Comparison of ENCODE assay signal across 1 cellular context in genomic region chr6:36063318-36063717, GRCh38.
A peak's percentile ranks its signal among the peaks of the same experiment; 100 is the strongest.
TF ChIP-seq lines count a peak whose summit lies in the region.

No MANE protein-coding gene starts in this region.

TF ChIP-seq in HepG2, 621 proteins besides CTCF, POLR2A, EP300 and RAD21 (continued from another document and continues in another):
- TF ChIP-seq, protein P1, sequence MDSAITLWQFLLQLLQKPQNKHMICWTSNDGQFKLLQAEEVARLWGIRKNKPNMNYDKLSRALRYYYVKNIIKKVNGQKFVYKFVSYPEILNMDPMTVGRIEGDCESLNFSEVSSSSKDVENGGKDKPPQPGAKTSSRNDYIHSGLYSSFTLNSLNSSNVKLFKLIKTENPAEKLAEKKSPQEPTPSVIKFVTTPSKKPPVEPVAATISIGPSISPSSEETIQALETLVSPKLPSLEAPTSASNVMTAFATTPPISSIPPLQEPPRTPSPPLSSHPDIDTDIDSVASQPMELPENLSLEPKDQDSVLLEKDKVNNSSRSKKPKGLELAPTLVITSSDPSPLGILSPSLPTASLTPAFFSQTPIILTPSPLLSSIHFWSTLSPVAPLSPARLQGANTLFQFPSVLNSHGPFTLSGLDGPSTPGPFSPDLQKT (CRISPR knock-in tag; IDR thresholded peaks at IDR 0.05; ENCODE audit: borderline replicate concordance) = no peak
- TF ChIP-seq NCOR1 (IDR thresholded peaks at IDR 0.05; ENCODE audit: borderline replicate concordance, low read length) (0 out of 2 replicates have a peak, but pooled peaks have one; percentile 37), MAZ (IDR thresholded peaks at IDR 0.05; ENCODE audit: borderline replicate concordance, low read depth, low read length) (no peak), MAZ (CRISPR knock-in tag; IDR thresholded peaks at IDR 0.05; ENCODE audit: low read depth) (no peak), AHR (CRISPR knock-in tag; IDR thresholded peaks at IDR 0.05) (no peak), SNAPC2 (CRISPR knock-in tag; IDR thresholded peaks at IDR 0.05) (no peak), KLF15 (CRISPR knock-in tag; IDR thresholded peaks at IDR 0.05; ENCODE audit: borderline replicate concordance) (no peak), KDM5A (IDR thresholded peaks at IDR 0.05; ENCODE audit: borderline replicate concordance, low read length) (no peak), HNF1A (IDR thresholded peaks at IDR 0.05; ENCODE audit: low read depth) (0 out of 2 replicates have a peak, but pooled peaks have one; percentile 43), HNF1A (CRISPR knock-in tag; IDR thresholded peaks at IDR 0.05; ENCODE audit: borderline replicate concordance) (no peak), SALL1 (CRISPR knock-in tag; IDR thresholded peaks at IDR 0.05) (peak; percentile 92), RNF219 (CRISPR knock-in tag; IDR thresholded peaks at IDR 0.05) (no peak), NRL (CRISPR knock-in tag; IDR thresholded peaks at IDR 0.05; ENCODE audit: borderline replicate concordance) (no peak), ZNF501 (CRISPR knock-in tag; IDR thresholded peaks at IDR 0.05) (no peak), CEBPG (CRISPR knock-in tag; IDR thresholded peaks at IDR 0.05) (peak; percentile 97), RFXAP (CRISPR knock-in tag; IDR thresholded peaks at IDR 0.05; ENCODE audit: borderline replicate concordance) (no peak), MED8 (CRISPR knock-in tag; IDR thresholded peaks at IDR 0.05; ENCODE audit: insufficient replicate concordance) (no peak), ZUFSP (CRISPR knock-in tag; IDR thresholded peaks at IDR 0.05; ENCODE audit: borderline replicate concordance) (no peak), JUND (CRISPR knock-in tag; IDR thresholded peaks at IDR 0.05) (no peak), TIGD3 (CRISPR knock-in tag; IDR thresholded peaks at IDR 0.05; ENCODE audit: borderline replicate concordance) (no peak)
- TF ChIP-seq, protein P2, sequence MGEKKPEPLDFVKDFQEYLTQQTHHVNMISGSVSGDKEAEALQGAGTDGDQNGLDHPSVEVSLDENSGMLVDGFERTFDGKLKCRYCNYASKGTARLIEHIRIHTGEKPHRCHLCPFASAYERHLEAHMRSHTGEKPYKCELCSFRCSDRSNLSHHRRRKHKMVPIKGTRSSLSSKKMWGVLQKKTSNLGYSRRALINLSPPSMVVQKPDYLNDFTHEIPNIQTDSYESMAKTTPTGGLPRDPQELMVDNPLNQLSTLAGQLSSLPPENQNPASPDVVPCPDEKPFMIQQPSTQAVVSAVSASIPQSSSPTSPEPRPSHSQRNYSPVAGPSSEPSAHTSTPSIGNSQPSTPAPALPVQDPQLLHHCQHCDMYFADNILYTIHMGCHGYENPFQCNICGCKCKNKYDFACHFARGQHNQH (CRISPR knock-in tag; IDR thresholded peaks at IDR 0.05) = peak; percentile 69; the same call in 1 of the 2 replicates
- TF ChIP-seq, protein P3, sequence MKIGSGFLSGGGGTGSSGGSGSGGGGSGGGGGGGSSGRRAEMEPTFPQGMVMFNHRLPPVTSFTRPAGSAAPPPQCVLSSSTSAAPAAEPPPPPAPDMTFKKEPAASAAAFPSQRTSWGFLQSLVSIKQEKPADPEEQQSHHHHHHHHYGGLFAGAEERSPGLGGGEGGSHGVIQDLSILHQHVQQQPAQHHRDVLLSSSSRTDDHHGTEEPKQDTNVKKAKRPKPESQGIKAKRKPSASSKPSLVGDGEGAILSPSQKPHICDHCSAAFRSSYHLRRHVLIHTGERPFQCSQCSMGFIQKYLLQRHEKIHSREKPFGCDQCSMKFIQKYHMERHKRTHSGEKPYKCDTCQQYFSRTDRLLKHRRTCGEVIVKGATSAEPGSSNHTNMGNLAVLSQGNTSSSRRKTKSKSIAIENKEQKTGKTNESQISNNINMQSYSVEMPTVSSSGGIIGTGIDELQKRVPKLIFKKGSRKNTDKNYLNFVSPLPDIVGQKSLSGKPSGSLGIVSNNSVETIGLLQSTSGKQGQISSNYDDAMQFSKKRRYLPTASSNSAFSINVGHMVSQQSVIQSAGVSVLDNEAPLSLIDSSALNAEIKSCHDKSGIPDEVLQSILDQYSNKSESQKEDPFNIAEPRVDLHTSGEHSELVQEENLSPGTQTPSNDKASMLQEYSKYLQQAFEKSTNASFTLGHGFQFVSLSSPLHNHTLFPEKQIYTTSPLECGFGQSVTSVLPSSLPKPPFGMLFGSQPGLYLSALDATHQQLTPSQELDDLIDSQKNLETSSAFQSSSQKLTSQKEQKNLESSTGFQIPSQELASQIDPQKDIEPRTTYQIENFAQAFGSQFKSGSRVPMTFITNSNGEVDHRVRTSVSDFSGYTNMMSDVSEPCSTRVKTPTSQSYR (CRISPR knock-in tag; IDR thresholded peaks at IDR 0.05; ENCODE audit: borderline replicate concordance) = peak; percentile 26; the same call in 1 of the 2 replicates
- TF ChIP-seq, protein P4, sequence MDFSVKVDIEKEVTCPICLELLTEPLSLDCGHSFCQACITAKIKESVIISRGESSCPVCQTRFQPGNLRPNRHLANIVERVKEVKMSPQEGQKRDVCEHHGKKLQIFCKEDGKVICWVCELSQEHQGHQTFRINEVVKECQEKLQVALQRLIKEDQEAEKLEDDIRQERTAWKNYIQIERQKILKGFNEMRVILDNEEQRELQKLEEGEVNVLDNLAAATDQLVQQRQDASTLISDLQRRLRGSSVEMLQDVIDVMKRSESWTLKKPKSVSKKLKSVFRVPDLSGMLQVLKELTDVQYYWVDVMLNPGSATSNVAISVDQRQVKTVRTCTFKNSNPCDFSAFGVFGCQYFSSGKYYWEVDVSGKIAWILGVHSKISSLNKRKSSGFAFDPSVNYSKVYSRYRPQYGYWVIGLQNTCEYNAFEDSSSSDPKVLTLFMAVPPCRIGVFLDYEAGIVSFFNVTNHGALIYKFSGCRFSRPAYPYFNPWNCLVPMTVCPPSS (IDR thresholded peaks at IDR 0.05) = no peak
- TF ChIP-seq, protein P5, sequence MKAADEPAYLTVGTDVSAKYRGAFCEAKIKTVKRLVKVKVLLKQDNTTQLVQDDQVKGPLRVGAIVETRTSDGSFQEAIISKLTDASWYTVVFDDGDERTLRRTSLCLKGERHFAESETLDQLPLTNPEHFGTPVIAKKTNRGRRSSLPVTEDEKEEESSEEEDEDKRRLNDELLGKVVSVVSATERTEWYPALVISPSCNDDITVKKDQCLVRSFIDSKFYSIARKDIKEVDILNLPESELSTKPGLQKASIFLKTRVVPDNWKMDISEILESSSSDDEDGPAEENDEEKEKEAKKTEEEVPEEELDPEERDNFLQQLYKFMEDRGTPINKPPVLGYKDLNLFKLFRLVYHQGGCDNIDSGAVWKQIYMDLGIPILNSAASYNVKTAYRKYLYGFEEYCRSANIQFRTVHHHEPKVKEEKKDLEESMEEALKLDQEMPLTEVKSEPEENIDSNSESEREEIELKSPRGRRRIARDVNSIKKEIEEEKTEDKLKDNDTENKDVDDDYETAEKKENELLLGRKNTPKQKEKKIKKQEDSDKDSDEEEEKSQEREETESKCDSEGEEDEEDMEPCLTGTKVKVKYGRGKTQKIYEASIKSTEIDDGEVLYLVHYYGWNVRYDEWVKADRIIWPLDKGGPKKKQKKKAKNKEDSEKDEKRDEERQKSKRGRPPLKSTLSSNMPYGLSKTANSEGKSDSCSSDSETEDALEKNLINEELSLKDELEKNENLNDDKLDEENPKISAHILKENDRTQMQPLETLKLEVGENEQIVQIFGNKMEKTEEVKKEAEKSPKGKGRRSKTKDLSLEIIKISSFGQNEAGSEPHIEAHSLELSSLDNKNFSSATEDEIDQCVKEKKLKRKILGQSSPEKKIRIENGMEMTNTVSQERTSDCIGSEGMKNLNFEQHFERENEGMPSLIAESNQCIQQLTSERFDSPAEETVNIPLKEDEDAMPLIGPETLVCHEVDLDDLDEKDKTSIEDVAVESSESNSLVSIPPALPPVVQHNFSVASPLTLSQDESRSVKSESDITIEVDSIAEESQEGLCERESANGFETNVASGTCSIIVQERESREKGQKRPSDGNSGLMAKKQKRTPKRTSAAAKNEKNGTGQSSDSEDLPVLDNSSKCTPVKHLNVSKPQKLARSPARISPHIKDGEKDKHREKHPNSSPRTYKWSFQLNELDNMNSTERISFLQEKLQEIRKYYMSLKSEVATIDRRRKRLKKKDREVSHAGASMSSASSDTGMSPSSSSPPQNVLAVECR (CRISPR knock-in tag; IDR thresholded peaks at IDR 0.05; ENCODE audit: borderline replicate concordance) = peak; percentile 51; the same call in 1 of the 2 replicates
